In the genomic region with DNA sequence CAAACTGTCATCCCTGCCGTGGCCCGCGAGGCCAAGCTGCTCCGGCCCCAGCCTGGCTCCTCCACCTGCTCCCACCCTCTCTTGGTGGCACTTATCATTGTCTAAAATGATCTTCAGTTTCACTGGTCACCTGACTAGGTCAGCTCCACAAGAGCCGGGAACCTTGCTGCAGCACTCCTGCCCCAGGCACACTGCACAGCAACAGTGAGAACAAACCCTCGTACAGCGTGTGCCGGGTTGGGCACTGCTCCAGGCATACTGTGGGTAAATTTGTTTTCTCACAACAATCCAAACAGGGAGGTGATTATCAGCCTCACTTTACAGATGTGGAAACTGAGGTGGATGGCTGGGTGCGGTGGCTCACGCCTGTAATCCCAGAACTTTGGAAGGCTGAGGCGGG, we compare ENCODE assay signal across 2 cellular contexts.
TF ChIP-seq lines count a peak whose summit lies in the region.

No MANE protein-coding gene starts in this region.

TF ChIP-seq in IMR-90, 13 proteins besides CTCF, POLR2A, EP300 and RAD21:
- no peak for TF ChIP-seq MAFK (IDR thresholded peaks at IDR 0.05; ENCODE audit: low read depth, low read length)
- no peak for TF ChIP-seq CEBPB (IDR thresholded peaks at IDR 0.05; ENCODE audit: low read depth, low read length)
- no peak for TF ChIP-seq CHD1 (IDR thresholded peaks at IDR 0.05; ENCODE audit: low read depth, low read length)
- TF ChIP-seq BHLHE40 (IDR thresholded peaks at IDR 0.05; ENCODE audit: low read depth, low read length) = no peak
- no peak for TF ChIP-seq SMC3 (IDR thresholded peaks at IDR 0.05; ENCODE audit: low read depth, low read length)
- TF ChIP-seq, protein P1, sequence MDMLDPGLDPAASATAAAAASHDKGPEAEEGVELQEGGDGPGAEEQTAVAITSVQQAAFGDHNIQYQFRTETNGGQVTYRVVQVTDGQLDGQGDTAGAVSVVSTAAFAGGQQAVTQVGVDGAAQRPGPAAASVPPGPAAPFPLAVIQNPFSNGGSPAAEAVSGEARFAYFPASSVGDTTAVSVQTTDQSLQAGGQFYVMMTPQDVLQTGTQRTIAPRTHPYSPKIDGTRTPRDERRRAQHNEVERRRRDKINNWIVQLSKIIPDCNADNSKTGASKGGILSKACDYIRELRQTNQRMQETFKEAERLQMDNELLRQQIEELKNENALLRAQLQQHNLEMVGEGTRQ (IDR thresholded peaks at IDR 0.05; ENCODE audit: low read depth, low read length) = no peak
- TF ChIP-seq, protein P2, sequence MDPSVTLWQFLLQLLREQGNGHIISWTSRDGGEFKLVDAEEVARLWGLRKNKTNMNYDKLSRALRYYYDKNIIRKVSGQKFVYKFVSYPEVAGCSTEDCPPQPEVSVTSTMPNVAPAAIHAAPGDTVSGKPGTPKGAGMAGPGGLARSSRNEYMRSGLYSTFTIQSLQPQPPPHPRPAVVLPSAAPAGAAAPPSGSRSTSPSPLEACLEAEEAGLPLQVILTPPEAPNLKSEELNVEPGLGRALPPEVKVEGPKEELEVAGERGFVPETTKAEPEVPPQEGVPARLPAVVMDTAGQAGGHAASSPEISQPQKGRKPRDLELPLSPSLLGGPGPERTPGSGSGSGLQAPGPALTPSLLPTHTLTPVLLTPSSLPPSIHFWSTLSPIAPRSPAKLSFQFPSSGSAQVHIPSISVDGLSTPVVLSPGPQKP (IDR thresholded peaks at IDR 0.05; ENCODE audit: borderline replicate concordance, low read depth, low read length) = no peak
- no peak for TF ChIP-seq MAZ (IDR thresholded peaks at IDR 0.05; ENCODE audit: borderline replicate concordance, low read depth, low read length)
- no peak for TF ChIP-seq NFE2L2 (IDR thresholded peaks at IDR 0.05; ENCODE audit: low read depth, low read length)

TF ChIP-seq in K562, 482 proteins besides CTCF, POLR2A, EP300 and RAD21:
- TF ChIP-seq, protein P3, sequence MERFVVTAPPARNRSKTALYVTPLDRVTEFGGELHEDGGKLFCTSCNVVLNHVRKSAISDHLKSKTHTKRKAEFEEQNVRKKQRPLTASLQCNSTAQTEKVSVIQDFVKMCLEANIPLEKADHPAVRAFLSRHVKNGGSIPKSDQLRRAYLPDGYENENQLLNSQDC (CRISPR knock-in tag; IDR thresholded peaks at IDR 0.05) = no peak
- TF ChIP-seq DMBX1 (CRISPR knock-in tag; IDR thresholded peaks at IDR 0.05; ENCODE audit: borderline replicate concordance) (no peak), HMG20B (CRISPR knock-in tag; IDR thresholded peaks at IDR 0.05) (no peak), BMI1 (IDR thresholded peaks at IDR 0.05; ENCODE audit: low read length) (no peak)
- TF ChIP-seq, protein P4, sequence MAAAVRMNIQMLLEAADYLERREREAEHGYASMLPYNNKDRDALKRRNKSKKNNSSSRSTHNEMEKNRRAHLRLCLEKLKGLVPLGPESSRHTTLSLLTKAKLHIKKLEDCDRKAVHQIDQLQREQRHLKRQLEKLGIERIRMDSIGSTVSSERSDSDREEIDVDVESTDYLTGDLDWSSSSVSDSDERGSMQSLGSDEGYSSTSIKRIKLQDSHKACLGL (CRISPR knock-in tag; IDR thresholded peaks at IDR 0.05; ENCODE audit: borderline replicate concordance, poor library complexity, severe bottlenecking) = no peak
- TF ChIP-seq, protein P5, sequence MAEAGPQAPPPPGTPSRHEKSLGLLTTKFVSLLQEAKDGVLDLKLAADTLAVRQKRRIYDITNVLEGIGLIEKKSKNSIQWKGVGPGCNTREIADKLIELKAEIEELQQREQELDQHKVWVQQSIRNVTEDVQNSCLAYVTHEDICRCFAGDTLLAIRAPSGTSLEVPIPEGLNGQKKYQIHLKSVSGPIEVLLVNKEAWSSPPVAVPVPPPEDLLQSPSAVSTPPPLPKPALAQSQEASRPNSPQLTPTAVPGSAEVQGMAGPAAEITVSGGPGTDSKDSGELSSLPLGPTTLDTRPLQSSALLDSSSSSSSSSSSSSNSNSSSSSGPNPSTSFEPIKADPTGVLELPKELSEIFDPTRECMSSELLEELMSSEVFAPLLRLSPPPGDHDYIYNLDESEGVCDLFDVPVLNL (CRISPR knock-in tag; IDR thresholded peaks at IDR 0.05; ENCODE audit: low read depth) = no peak
TF ChIP-seq in K562: peak in this region for 0.
